2 cellular contexts compared by ENCODE assay signal in the genomic region with DNA sequence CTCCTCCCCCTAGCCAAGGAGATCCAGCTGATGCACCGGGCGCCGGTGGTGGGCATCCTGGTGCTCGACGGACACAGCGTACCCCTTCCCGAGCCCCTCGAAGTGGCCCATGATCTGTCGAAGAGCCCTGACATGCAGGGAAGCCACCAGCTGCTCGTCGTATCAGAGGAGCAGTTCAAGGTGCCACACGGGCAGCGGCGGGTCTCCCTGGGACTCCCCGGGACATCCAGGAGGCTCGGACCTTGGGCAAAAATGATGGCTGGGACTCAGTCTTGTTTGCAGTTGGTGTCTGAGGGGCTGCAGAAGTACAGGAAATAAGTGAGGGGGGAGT.
TF ChIP-seq lines count a peak whose summit lies in the region.

No MANE protein-coding gene starts in this region.

TF ChIP-seq in GM12878, 131 proteins besides CTCF, POLR2A, EP300 and RAD21:
- TF ChIP-seq MTA3 (IDR thresholded peaks at IDR 0.05; ENCODE audit: borderline replicate concordance, low read length) (no peak), SREBF2 (IDR thresholded peaks at IDR 0.05; ENCODE audit: low read length) (no peak), HCFC1 (IDR thresholded peaks at IDR 0.05; ENCODE audit: low read length) (no peak), EZH2 (IDR thresholded peaks at IDR 0.05; ENCODE audit: borderline replicate concordance, control insufficient read depth, low read depth, low read length) (no peak), SIN3A (IDR thresholded peaks at IDR 0.05; ENCODE audit: low read depth, low read length) (no peak), ZBED1 (IDR thresholded peaks at IDR 0.05; ENCODE audit: borderline replicate concordance) (no peak), MYC (IDR thresholded peaks at IDR 0.05; ENCODE audit: insufficient read depth, insufficient read length, insufficient replicate concordance, low read length, severe bottlenecking) (no peak), SMAD1 (IDR thresholded peaks at IDR 0.05; ENCODE audit: low read depth, partially characterized antibody) (no peak), RUNX3 (IDR thresholded peaks at IDR 0.05; ENCODE audit: low read length) (no peak), CEBPB (IDR thresholded peaks at IDR 0.05; ENCODE audit: borderline replicate concordance in 1 of 2, low read depth in 2 of 2, low read length in 2 of 2) (no peak), HDAC2 (IDR thresholded peaks at IDR 0.05) (no peak)
- TF ChIP-seq, protein P1, sequence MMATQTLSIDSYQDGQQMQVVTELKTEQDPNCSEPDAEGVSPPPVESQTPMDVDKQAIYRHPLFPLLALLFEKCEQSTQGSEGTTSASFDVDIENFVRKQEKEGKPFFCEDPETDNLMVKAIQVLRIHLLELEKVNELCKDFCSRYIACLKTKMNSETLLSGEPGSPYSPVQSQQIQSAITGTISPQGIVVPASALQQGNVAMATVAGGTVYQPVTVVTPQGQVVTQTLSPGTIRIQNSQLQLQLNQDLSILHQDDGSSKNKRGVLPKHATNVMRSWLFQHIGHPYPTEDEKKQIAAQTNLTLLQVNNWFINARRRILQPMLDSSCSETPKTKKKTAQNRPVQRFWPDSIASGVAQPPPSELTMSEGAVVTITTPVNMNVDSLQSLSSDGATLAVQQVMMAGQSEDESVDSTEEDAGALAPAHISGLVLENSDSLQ (IDR thresholded peaks at IDR 0.05) = no peak
- TF ChIP-seq, protein P2, sequence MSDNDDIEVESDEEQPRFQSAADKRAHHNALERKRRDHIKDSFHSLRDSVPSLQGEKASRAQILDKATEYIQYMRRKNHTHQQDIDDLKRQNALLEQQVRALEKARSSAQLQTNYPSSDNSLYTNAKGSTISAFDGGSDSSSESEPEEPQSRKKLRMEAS (IDR thresholded peaks at IDR 0.05; ENCODE audit: low read depth, low read length) = no peak

TF ChIP-seq in GM23338, 12 proteins besides CTCF, POLR2A, EP300 and RAD21:
- TF ChIP-seq JUNB (IDR thresholded peaks at IDR 0.05; ENCODE audit: unreplicated experiment) = no peak
- TF ChIP-seq POLR2AphosphoS5 (IDR thresholded peaks at IDR 0.05; ENCODE audit: low read depth) = no peak
- TF ChIP-seq ZNF331 (CRISPR knock-in tag; IDR thresholded peaks at IDR 0.05; ENCODE audit: low read depth) = no peak
- no peak for TF ChIP-seq CREB1 (CRISPR knock-in tag; IDR thresholded peaks at IDR 0.05; ENCODE audit: low read depth)
- TF ChIP-seq ZNF114 (CRISPR knock-in tag; IDR thresholded peaks at IDR 0.05) = no peak
- no peak for TF ChIP-seq NANOG (IDR thresholded peaks at IDR 0.05; ENCODE audit: borderline replicate concordance)
- TF ChIP-seq, protein P3, sequence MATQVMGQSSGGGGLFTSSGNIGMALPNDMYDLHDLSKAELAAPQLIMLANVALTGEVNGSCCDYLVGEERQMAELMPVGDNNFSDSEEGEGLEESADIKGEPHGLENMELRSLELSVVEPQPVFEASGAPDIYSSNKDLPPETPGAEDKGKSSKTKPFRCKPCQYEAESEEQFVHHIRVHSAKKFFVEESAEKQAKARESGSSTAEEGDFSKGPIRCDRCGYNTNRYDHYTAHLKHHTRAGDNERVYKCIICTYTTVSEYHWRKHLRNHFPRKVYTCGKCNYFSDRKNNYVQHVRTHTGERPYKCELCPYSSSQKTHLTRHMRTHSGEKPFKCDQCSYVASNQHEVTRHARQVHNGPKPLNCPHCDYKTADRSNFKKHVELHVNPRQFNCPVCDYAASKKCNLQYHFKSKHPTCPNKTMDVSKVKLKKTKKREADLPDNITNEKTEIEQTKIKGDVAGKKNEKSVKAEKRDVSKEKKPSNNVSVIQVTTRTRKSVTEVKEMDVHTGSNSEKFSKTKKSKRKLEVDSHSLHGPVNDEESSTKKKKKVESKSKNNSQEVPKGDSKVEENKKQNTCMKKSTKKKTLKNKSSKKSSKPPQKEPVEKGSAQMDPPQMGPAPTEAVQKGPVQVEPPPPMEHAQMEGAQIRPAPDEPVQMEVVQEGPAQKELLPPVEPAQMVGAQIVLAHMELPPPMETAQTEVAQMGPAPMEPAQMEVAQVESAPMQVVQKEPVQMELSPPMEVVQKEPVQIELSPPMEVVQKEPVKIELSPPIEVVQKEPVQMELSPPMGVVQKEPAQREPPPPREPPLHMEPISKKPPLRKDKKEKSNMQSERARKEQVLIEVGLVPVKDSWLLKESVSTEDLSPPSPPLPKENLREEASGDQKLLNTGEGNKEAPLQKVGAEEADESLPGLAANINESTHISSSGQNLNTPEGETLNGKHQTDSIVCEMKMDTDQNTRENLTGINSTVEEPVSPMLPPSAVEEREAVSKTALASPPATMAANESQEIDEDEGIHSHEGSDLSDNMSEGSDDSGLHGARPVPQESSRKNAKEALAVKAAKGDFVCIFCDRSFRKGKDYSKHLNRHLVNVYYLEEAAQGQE (IDR thresholded peaks at IDR 0.05; ENCODE audit: unreplicated experiment) = no peak
- no peak for TF ChIP-seq STAT1 (IDR thresholded peaks at IDR 0.05; ENCODE audit: unreplicated experiment)
- TF ChIP-seq, protein P4, sequence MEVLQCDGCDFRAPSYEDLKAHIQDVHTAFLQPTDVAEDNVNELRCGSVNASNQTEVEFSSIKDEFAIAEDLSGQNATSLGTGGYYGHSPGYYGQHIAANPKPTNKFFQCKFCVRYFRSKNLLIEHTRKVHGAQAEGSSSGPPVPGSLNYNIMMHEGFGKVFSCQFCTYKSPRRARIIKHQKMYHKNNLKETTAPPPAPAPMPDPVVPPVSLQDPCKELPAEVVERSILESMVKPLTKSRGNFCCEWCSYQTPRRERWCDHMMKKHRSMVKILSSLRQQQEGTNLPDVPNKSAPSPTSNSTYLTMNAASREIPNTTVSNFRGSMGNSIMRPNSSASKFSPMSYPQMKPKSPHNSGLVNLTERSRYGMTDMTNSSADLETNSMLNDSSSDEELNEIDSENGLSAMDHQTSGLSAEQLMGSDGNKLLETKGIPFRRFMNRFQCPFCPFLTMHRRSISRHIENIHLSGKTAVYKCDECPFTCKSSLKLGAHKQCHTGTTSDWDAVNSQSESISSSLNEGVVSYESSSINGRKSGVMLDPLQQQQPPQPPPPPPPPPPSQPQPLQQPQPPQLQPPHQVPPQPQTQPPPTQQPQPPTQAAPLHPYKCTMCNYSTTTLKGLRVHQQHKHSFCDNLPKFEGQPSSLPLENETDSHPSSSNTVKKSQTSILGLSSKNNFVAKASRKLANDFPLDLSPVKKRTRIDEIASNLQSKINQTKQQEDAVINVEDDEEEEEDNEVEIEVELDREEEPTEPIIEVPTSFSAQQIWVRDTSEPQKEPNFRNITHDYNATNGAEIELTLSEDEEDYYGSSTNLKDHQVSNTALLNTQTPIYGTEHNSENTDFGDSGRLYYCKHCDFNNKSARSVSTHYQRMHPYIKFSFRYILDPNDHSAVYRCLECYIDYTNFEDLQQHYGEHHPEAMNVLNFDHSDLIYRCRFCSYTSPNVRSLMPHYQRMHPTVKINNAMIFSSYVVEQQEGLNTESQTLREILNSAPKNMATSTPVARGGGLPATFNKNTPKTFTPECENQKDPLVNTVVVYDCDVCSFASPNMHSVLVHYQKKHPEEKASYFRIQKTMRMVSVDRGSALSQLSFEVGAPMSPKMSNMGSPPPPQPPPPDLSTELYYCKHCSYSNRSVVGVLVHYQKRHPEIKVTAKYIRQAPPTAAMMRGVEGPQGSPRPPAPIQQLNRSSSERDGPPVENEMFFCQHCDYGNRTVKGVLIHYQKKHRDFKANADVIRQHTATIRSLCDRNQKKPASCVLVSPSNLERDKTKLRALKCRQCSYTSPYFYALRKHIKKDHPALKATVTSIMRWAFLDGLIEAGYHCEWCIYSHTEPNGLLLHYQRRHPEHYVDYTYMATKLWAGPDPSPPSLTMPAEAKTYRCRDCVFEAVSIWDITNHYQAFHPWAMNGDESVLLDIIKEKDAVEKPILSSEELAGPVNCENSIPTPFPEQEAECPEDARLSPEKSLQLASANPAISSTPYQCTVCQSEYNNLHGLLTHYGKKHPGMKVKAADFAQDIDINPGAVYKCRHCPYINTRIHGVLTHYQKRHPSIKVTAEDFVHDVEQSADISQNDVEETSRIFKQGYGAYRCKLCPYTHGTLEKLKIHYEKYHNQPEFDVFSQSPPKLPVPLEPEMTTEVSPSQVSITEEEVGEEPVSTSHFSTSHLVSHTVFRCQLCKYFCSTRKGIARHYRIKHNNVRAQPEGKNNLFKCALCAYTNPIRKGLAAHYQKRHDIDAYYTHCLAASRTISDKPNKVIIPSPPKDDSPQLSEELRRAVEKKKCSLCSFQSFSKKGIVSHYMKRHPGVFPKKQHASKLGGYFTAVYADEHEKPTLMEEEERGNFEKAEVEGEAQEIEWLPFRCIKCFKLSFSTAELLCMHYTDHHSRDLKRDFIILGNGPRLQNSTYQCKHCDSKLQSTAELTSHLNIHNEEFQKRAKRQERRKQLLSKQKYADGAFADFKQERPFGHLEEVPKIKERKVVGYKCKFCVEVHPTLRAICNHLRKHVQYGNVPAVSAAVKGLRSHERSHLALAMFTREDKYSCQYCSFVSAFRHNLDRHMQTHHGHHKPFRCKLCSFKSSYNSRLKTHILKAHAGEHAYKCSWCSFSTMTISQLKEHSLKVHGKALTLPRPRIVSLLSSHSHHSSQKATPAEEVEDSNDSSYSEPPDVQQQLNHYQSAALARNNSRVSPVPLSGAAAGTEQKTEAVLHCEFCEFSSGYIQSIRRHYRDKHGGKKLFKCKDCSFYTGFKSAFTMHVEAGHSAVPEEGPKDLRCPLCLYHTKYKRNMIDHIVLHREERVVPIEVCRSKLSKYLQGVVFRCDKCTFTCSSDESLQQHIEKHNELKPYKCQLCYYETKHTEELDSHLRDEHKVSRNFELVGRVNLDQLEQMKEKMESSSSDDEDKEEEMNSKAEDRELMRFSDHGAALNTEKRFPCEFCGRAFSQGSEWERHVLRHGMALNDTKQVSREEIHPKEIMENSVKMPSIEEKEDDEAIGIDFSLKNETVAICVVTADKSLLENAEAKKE (CRISPR knock-in tag; IDR thresholded peaks at IDR 0.05) = no peak
- no peak for TF ChIP-seq EZH2phosphoT487 (IDR thresholded peaks at IDR 0.05; ENCODE audit: unreplicated experiment)
- no peak for TF ChIP-seq EZH2 (IDR thresholded peaks at IDR 0.05; ENCODE audit: low read depth, unreplicated experiment)
